ENCODE assay signal across 15 cellular contexts in the genomic region with DNA sequence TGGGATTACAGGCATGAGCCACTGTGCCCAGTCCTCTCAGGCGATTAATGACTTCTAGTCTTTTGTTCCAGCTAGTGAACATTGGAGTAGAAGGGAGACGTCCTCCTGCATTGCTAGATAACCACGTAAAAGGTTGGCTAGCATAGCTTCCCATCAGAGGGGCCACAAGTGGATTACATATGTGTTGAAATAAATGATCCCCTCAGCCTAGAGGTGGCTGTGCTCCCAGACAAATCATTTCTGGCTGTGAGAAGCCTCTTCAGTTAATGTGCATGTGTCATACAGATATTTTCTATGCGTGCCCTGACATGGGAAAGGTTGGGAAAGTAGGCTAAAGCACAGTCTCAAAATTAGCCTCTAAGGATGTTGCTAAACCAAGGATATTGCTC. TPM values are rescaled to one million over a fixed set of nuclear protein-coding genes. Genes with fewer than 3 reads are reported as not detected.
A peak's percentile ranks its signal among the peaks of the same experiment; 100 is the strongest.
DNase-seq lines count a peak whose midpoint lies in the region; ATAC-seq and TF ChIP-seq lines count a peak whose summit lies in the region.
"Had no signal": no experiment of that assay in that cellular context is flagged by ENCODE, and none has a peak within 500 bp of the region (broad histone marks: within the 10 kb centered on the region; RNA-seq: fewer than 3 reads in every experiment).

No MANE protein-coding gene starts in this region.

- no peak overlapping the region for H2AFZ ChIP-seq in ACC112 (ENCODE audit: low read length, unreplicated experiment)
- H2AFZ ChIP-seq in mammary epithelial cell (ENCODE audit: low read depth, low read length): no peak overlapping the region

- H3K4me3 ChIP-seq in ACC112 (ENCODE audit: low read depth, low read length) (no peak overlapping the region), HEK293 (ENCODE audit: low read depth, low read length) (no peak overlapping the region), mammary epithelial cell (replicated peaks in 1 of 3; ENCODE audit: insufficient read depth in 1 of 3, low read depth in 2 of 3, low read length in 3 of 3) (no peak overlapping the region)
- H3K4me3 ChIP-seq in naive thymus-derived CD4-positive, alpha-beta T cell (ENCODE audit: low read length): no peak overlapping the region
- H3K4me3 ChIP-seq: lung had no signal

- ATAC-seq in naive thymus-derived CD4-positive, alpha-beta T cell: no peak
- ATAC-seq in GM18511 (IDR thresholded peaks at IDR 0.05; ENCODE audit: unreplicated experiment): no peak

- no peak overlapping the region for H3K9ac ChIP-seq in mammary epithelial cell (ENCODE audit: insufficient read depth, low read length)

- H3K36me3 ChIP-seq in ACC112 (ENCODE audit: insufficient read depth, low read length): no peaks in the 10 kb centered on the region
- H3K36me3 ChIP-seq in HEK293 (ENCODE audit: control insufficient read depth in 2 of 2, insufficient read depth in 1 of 2, low read length in 2 of 2): no peaks in the 10 kb centered on the region
- H3K36me3 ChIP-seq in mammary epithelial cell (ENCODE audit: insufficient read depth, low read length): no peaks in the 10 kb centered on the region
- H3K36me3 ChIP-seq in naive thymus-derived CD4-positive, alpha-beta T cell (ENCODE audit: control insufficient read depth in 2 of 3, insufficient read depth in 3 of 3, low read length in 3 of 3): no peaks in the 10 kb centered on the region

- H3K4me3 Mint-ChIP-seq in naive thymus-derived CD4-positive, alpha-beta T cell: peak overlapping the region in 8 of 10 donors; percentile 7 to 70 (median 56)
- H3K4me3 Mint-ChIP-seq in activated CD4-positive, alpha-beta T cell treated with anti-CD3 and anti-CD28 coated beads, Interleukin-2, amount 10 ng/mL, durations not matched to agents 7 days and 5 days: no peak overlapping the region
- H3K4me3 Mint-ChIP-seq: activated naive CD8-positive, alpha-beta T cell; neural crest cell had no signal

- 54% methylated on average over 4 of the region's 4 CpGs for WGBS in mammary epithelial cell (ENCODE audit: low coverage, missing lambda C conversion rate)

- no peak for TF ChIP-seq CTCF in HEK293 (tag by site-specific recombination; IDR thresholded peaks at IDR 0.05)
- no peak for TF ChIP-seq CTCF in mammary epithelial cell (conservative IDR thresholded peaks at IDR 0.05 in 1 of 2, IDR thresholded peaks at IDR 0.05 in 1 of 2; ENCODE audit: extremely low read depth in 1 of 2, insufficient read depth in 1 of 2, low read depth in 1 of 2, low read length in 2 of 2)

- dilution Hi-C loops in mammary epithelial cell (cut with HindIII; ENCODE audit: low sequenced_read_pairs): no loop called here

- H3K4me1 Mint-ChIP-seq in naive thymus-derived CD4-positive, alpha-beta T cell: peaks cover 54 to 100% (median 96%) of the 10 kb centered on the region in 7 donors
- H3K4me1 Mint-ChIP-seq in activated CD4-positive, alpha-beta T cell treated with anti-CD3 and anti-CD28 coated beads, Interleukin-2, amount 10 ng/mL, durations not matched to agents 7 days and 5 days: peaks cover 52% of the 10 kb centered on the region

- H3K79me2 ChIP-seq in ACC112 (ENCODE audit: control insufficient read depth, insufficient read depth, low read length, unreplicated experiment): peaks cover 98% of the 10 kb centered on the region
- peaks cover 98% of the 10 kb centered on the region for H3K79me2 ChIP-seq in mammary epithelial cell (ENCODE audit: insufficient read depth, low read length)

- H3K27me3 Mint-ChIP-seq in naive thymus-derived CD4-positive, alpha-beta T cell: no peaks in the 10 kb centered on the region
- H3K27me3 Mint-ChIP-seq in activated CD4-positive, alpha-beta T cell treated with anti-CD3 and anti-CD28 coated beads, Interleukin-2, amount 10 ng/mL, durations not matched to agents 7 days and 5 days: no peaks in the 10 kb centered on the region
- H3K27me3 Mint-ChIP-seq: activated naive CD8-positive, alpha-beta T cell had no signal

- H3K9me3 Mint-ChIP-seq in naive thymus-derived CD4-positive, alpha-beta T cell: no peaks in the 10 kb centered on the region
- no peaks in the 10 kb centered on the region for H3K9me3 Mint-ChIP-seq in activated CD4-positive, alpha-beta T cell treated with anti-CD3 and anti-CD28 coated beads, Interleukin-2, amount 10 ng/mL, durations not matched to agents 7 days and 5 days
- H3K9me3 Mint-ChIP-seq: neural crest cell had no signal

- H3K27me3 ChIP-seq in ACC112 (ENCODE audit: insufficient read depth, low read length) (no peaks in the 10 kb centered on the region), mammary epithelial cell (ENCODE audit: insufficient read depth, low read length) (no peaks in the 10 kb centered on the region)
- no peaks in the 10 kb centered on the region for H3K27me3 ChIP-seq in naive thymus-derived CD4-positive, alpha-beta T cell (ENCODE audit: control insufficient read depth in 2 of 2, insufficient read depth in 2 of 2, low read length in 2 of 2)

- intact Hi-C loops in mammary epithelial cell (cut with micrococcal nuclease): no loop called here
- intact Hi-C loops in naive thymus-derived CD4-positive, alpha-beta T cell (cut with micrococcal nuclease): loop anchor here in 1 of 2 donors (2.0 kb wide), 1 partner anchor 13 kb away; no protein-coding TSS in a partner anchor

- POLR2A ChIA-PET in HEK293 (lab: Yijun Ruan, JAX): no interaction called here
- POLR2A ChIA-PET in naive thymus-derived CD4-positive, alpha-beta T cell (lab: Charles Lee): interaction anchor here (0.6 to 4.0 kb wide), 5 partner anchors 11 to 22 kb away, joined by 3 to 18 read pairs (median 3); partner anchors contain the start of gene USP3
- POLR2A ChIA-PET in activated CD4-positive, alpha-beta T cell treated with anti-CD3 and anti-CD28 coated beads, Interleukin-2, amount 10 ng/mL, durations not matched to agents 7 days and 5 days (lab: Charles Lee): no interaction called here

- in situ Hi-C loops in mammary epithelial cell (cut with MboI; ENCODE audit: low sequenced_read_pairs in 2 of 2): no loop called here

- no peaks in the 10 kb centered on the region for H4K20me1 ChIP-seq in mammary epithelial cell (ENCODE audit: insufficient read depth, low read length)

- H3K4me2 ChIP-seq in mammary epithelial cell (ENCODE audit: insufficient read depth, low read depth, low read length): peak overlapping the region; percentile 28

- H3K9me3 ChIP-seq in HEK293 (ENCODE audit: control insufficient read depth, insufficient read depth, low read depth, low read length): no peaks in the 10 kb centered on the region
- H3K9me3 ChIP-seq in mammary epithelial cell (replicated peaks; ENCODE audit: insufficient read depth, low read length): no peaks in the 10 kb centered on the region
- H3K9me3 ChIP-seq in naive thymus-derived CD4-positive, alpha-beta T cell (ENCODE audit: control insufficient read depth in 2 of 3, low read length in 3 of 3): no peaks in the 10 kb centered on the region

- H3K4me1 ChIP-seq in ACC112 (ENCODE audit: control insufficient read depth, insufficient read depth, low read length, unreplicated experiment) (peaks cover 58% of the 10 kb centered on the region), HEK293 (ENCODE audit: control insufficient read depth, insufficient read depth, low read length) (peaks cover 24% of the 10 kb centered on the region), mammary epithelial cell (ENCODE audit: insufficient read depth, low read length) (peaks cover 48% of the 10 kb centered on the region)
- H3K4me1 ChIP-seq in naive thymus-derived CD4-positive, alpha-beta T cell (ENCODE audit: control insufficient read depth in 2 of 2, insufficient read depth in 2 of 2, low read length in 2 of 2): peaks cover 51 to 59% of the 10 kb centered on the region in 2 donors

- peaks cover 0 to 13% (median 0%) of the 10 kb centered on the region in 5 donors for H3K36me3 Mint-ChIP-seq in naive thymus-derived CD4-positive, alpha-beta T cell
- H3K36me3 Mint-ChIP-seq in activated CD4-positive, alpha-beta T cell treated with anti-CD3 and anti-CD28 coated beads, Interleukin-2, amount 10 ng/mL, durations not matched to agents 7 days and 5 days (ENCODE audit: low read depth): peaks cover 11% of the 10 kb centered on the region

- H3K27ac ChIP-seq in ACC112 (ENCODE audit: low read depth, low read length) (0 out of 2 replicates have a peak overlapping the region, but pooled peaks have one; percentile 6), HEK293 (ENCODE audit: extremely low read depth, low read depth, low read length) (no peak overlapping the region), mammary epithelial cell (ENCODE audit: insufficient read depth, low read depth, low read length) (peak overlapping the region; percentile 21)
- H3K27ac ChIP-seq in naive thymus-derived CD4-positive, alpha-beta T cell (ENCODE audit: low read depth, low read length): no peak overlapping the region

- BruUV-seq in mammary epithelial cell (replicated peaks; lab: Mats Ljungman, UMichigan): no TSS peak

- peak overlapping the region in 2 of 9 donors; percentile 23 to 45 for H3K27ac Mint-ChIP-seq in naive thymus-derived CD4-positive, alpha-beta T cell
- H3K27ac Mint-ChIP-seq in activated CD4-positive, alpha-beta T cell treated with anti-CD3 and anti-CD28 coated beads, Interleukin-2, amount 10 ng/mL, durations not matched to agents 7 days and 5 days: no peak overlapping the region

- DNase-seq in mammary epithelial cell (peak; percentile 82), H4 (ENCODE audit: low spot score) (no peak), KG1 (lab: John Stamatoyannopoulos, UW) (no peak)
- no peak for DNase-seq in naive thymus-derived CD4-positive, alpha-beta T cell
- no peak for DNase-seq in activated CD4-positive, alpha-beta T cell treated with anti-CD3 and anti-CD28 coated beads, Interleukin-2, amount 10 ng/mL, durations not matched to agents 7 days and 5 days
- DNase-seq: activated CD4-positive, CD25-positive, alpha-beta regulatory T cell; DND-41; NCI-H226; SW 1271 had no signal

- CTCF ChIA-PET in HEK293 (lab: Yijun Ruan, JAX) (interaction anchor here (0.7 to 1.5 kb wide), 2 partner anchors 11 to 35 kb away, joined by 3 to 4 read pairs; no protein-coding TSS in a partner anchor), mammary epithelial cell (lab: Charles Lee; ENCODE audit: low non-redundant PET) (no interaction called here)
- CTCF ChIA-PET in naive thymus-derived CD4-positive, alpha-beta T cell (lab: Charles Lee): no interaction called here
- CTCF ChIA-PET in activated CD4-positive, alpha-beta T cell treated with anti-CD3 and anti-CD28 coated beads, Interleukin-2, amount 10 ng/mL, durations not matched to agents 7 days and 5 days (lab: Charles Lee): interaction anchor here (0.7 to 4.7 kb wide), 3 partner anchors 12 to 110 kb away, joined by 3 to 15 read pairs (median 3); no protein-coding TSS in a partner anchor

RNA-seq across cellular contexts. Expression of gene USP3, which starts 17.7 kb away (rescaled TPM):
- 10 to 100 TPM; 26.3 to 30.6 TPM for total RNA-seq in mammary epithelial cell
- polyA plus RNA-seq in mammary epithelial cell: 13.6 TPM
- polyA minus RNA-seq in mammary epithelial cell: 50.9 TPM
- total RNA-seq in naive thymus-derived CD4-positive, alpha-beta T cell: 100 to 1,000 TPM in 4 of 5 experiments, 10 to 100 TPM in 1; 64.2 to 288 (median 155) TPM
- polyA plus RNA-seq in naive thymus-derived CD4-positive, alpha-beta T cell: 10 to 100 TPM; 53.3 to 62.8 TPM
- 31.0 and 48.3 TPM in 2 replicates for total RNA-seq in H4 (2014; rRNA removed; shearing (Covaris generic))
- total RNA-seq in activated CD4-positive, alpha-beta T cell treated with anti-CD3 and anti-CD28 coated beads, Interleukin-2, amount 10 ng/mL, durations not matched to agents 7 days and 5 days: 10 to 100 TPM; 62.7 to 70.8 TPM

Comparison
In these comparisons a context has a peak if more than half of its experiments do, and no peak if none do; other contexts are left out.
1. H3K27ac ChIP-seq: peak in ACC112 (single experiment) and mammary epithelial cell (single experiment); none in HEK293 (single experiment) and naive thymus-derived CD4-positive, alpha-beta T cell (single experiment).
2. CTCF ChIA-PET loops: an anchor here in HEK293 (0.7 to 1.5 kb wide) and activated CD4-positive, alpha-beta T cell treated with anti-CD3 and anti-CD28 coated beads, Interleukin-2, amount 10 ng/mL, durations not matched to agents 7 days and 5 days (0.7 to 4.7 kb wide); none called in mammary epithelial cell and naive thymus-derived CD4-positive, alpha-beta T cell.